In genomic region chr1:150322310-150322709, GRCh38 we compare ENCODE assay signal across 8 cellular contexts. TPM values are rescaled to one million over a fixed set of nuclear protein-coding genes. Genes with fewer than 3 reads are reported as not detected.
DNase-seq lines count a peak whose midpoint lies in the region; ATAC-seq, FAIRE-seq and TF ChIP-seq lines count a peak whose summit lies in the region.

No MANE protein-coding gene starts in this region.

- CTCF ChIA-PET in AG04449 (lab: Yijun Ruan, JAX) = interaction anchor here (4.6 kb wide), 1 partner anchor 67 kb away, joined by 20 read pairs; no protein-coding TSS in a partner anchor

- no peak for ATAC-seq in activated naive CD8-positive, alpha-beta T cell treated with anti-CD3 and anti-CD28 coated beads, Interleukin-2, amount 10 ng/mL, durations not matched to agents 7 days and 5 days (ENCODE audit: low read depth)
- ATAC-seq in lower lobe of right lung = peak in 1 of 2 donors; percentile 1
- ATAC-seq in HG03095 (IDR thresholded peaks at IDR 0.05; ENCODE audit: unreplicated experiment) = no peak

- H3K9me3 ChIP-seq in HUES64 (ENCODE audit: insufficient read depth, low read depth, low read length) (no peaks in the 10 kb centered on the region), lower lobe of right lung (no peaks in the 10 kb centered on the region)

- H3K27me3 ChIP-seq in HUES64 (ENCODE audit: insufficient read depth, low read length) = no peaks in the 10 kb centered on the region
- H3K27me3 ChIP-seq in lower lobe of right lung (ENCODE audit: low read depth) = no peaks in the 10 kb centered on the region

- TF ChIP-seq CTCF in AG04449 (IDR thresholded peaks at IDR 0.05; ENCODE audit: insufficient read depth, low read length, missing control alignments) = no peak
- TF ChIP-seq CTCF in lower lobe of right lung (IDR thresholded peaks at IDR 0.05) = no peak

- H3K9ac ChIP-seq in HUES64 (ENCODE audit: low read depth, low read length) = peak overlapping the region; percentile 87

- intact Hi-C loops in lower lobe of right lung (cut with DNase I) = no loop called here

- H3K4me3 ChIP-seq in AG04449 (ENCODE audit: low read depth, low read length) (peak overlapping the region; percentile 97), HUES64 (ENCODE audit: low read length) (peak overlapping the region; percentile 89), lower lobe of right lung (peak overlapping the region; percentile 79)

- no peaks in the 10 kb centered on the region for H3K27me3 Mint-ChIP-seq in activated naive CD8-positive, alpha-beta T cell treated with anti-CD3 and anti-CD28 coated beads, Interleukin-2, amount 10 ng/mL, durations not matched to agents 7 days and 5 days

- no peak for TF ChIP-seq POLR2A in H54 (IDR thresholded peaks at IDR 0.05; ENCODE audit: low read depth, low read length)

- H3K36me3 ChIP-seq in HUES64 (ENCODE audit: insufficient read depth, low read length) (peaks cover 34% of the 10 kb centered on the region), lower lobe of right lung (peaks cover 30% of the 10 kb centered on the region)

- H3K27ac Mint-ChIP-seq in activated naive CD8-positive, alpha-beta T cell treated with anti-CD3 and anti-CD28 coated beads, Interleukin-2, amount 10 ng/mL, durations not matched to agents 7 days and 5 days = peak overlapping the region; percentile 99

- peaks cover 13% of the 10 kb centered on the region for H3K36me3 Mint-ChIP-seq in activated naive CD8-positive, alpha-beta T cell treated with anti-CD3 and anti-CD28 coated beads, Interleukin-2, amount 10 ng/mL, durations not matched to agents 7 days and 5 days

- POLR2A ChIA-PET in AG04449 (lab: Yijun Ruan, JAX) = interaction anchor here (0.6 kb wide), 1 partner anchor 18 kb away, joined by 3 read pairs; no protein-coding TSS in a partner anchor
- POLR2A ChIA-PET in activated naive CD8-positive, alpha-beta T cell treated with anti-CD3 and anti-CD28 coated beads, Interleukin-2, amount 10 ng/mL, durations not matched to agents 7 days and 5 days (lab: Charles Lee) = interaction anchor here (0.6 to 2.5 kb wide), 3 partner anchors 14 to 331 kb away, joined by 3 to 11 read pairs (median 3); partner anchors contain the start of gene RPRD2

- H3K4me1 ChIP-seq in HUES64 (ENCODE audit: insufficient read depth, low read length) (peaks cover 6% of the 10 kb centered on the region; the same call in 1 of the 2 replicates), lower lobe of right lung (peaks cover 15% of the 10 kb centered on the region)

- H3K27ac ChIP-seq in HUES64 (ENCODE audit: low read depth, low read length) = no peak overlapping the region
- H3K27ac ChIP-seq in lower lobe of right lung = peak overlapping the region; percentile 94

- DNase-seq in AG04449 (ENCODE audit: low read depth, low spot score) (no peak), lower lobe of right lung (no peak), H54 (ENCODE audit: insufficient read length, low spot score) (no peak), GDM1 (lab: John Stamatoyannopoulos, UW) (no peak), kidney glomerular epithelial cell (lab: John Stamatoyannopoulos, UW) (no peak)
- DNase-seq in activated naive CD8-positive, alpha-beta T cell treated with anti-CD3 and anti-CD28 coated beads, Interleukin-2, amount 10 ng/mL, durations not matched to agents 7 days and 5 days = no peak

- H3K9me3 Mint-ChIP-seq in activated naive CD8-positive, alpha-beta T cell treated with anti-CD3 and anti-CD28 coated beads, Interleukin-2, amount 10 ng/mL, durations not matched to agents 7 days and 5 days = no peaks in the 10 kb centered on the region

- FAIRE-seq in H54 (lab: Jason Lieb, UNC) = no peak

- H3K4me3 Mint-ChIP-seq in activated naive CD8-positive, alpha-beta T cell treated with anti-CD3 and anti-CD28 coated beads, Interleukin-2, amount 10 ng/mL, durations not matched to agents 7 days and 5 days = peak overlapping the region; percentile 98

- H3K4me1 Mint-ChIP-seq in activated naive CD8-positive, alpha-beta T cell treated with anti-CD3 and anti-CD28 coated beads, Interleukin-2, amount 10 ng/mL, durations not matched to agents 7 days and 5 days = peaks cover 23% of the 10 kb centered on the region

- WGBS in HUES64 = 95% methylated on average over 3 of the region's 3 CpGs

RNA-seq across cellular contexts. Expression of gene PRPF3, which starts 1.0 kb away (rescaled TPM):
- polyA plus RNA-seq in HUES64 (2013, experiment 1 of 2) = 40.8 TPM
- 39.5 TPM for polyA plus RNA-seq in HUES64 (2013, experiment 2 of 2)
- total RNA-seq in activated naive CD8-positive, alpha-beta T cell treated with anti-CD3 and anti-CD28 coated beads, Interleukin-2, amount 10 ng/mL, durations not matched to agents 7 days and 5 days = 100 to 1,000 TPM; 103 to 110 TPM
- total RNA-seq in lower lobe of right lung = 54.1 TPM

RNA-seq across cellular contexts. Expression of gene MRPS21, which starts 28.6 kb away (rescaled TPM):
- polyA plus RNA-seq in HUES64 (2013, experiment 1 of 2) = 91.5 TPM
- polyA plus RNA-seq in HUES64 (2013, experiment 2 of 2) = 87.9 TPM
- total RNA-seq in activated naive CD8-positive, alpha-beta T cell treated with anti-CD3 and anti-CD28 coated beads, Interleukin-2, amount 10 ng/mL, durations not matched to agents 7 days and 5 days = 10 to 100 TPM; 73.3 to 75.9 TPM
- 45.9 TPM for total RNA-seq in lower lobe of right lung

RNA-seq across cellular contexts. Expression of gene CIART, which starts 40.0 kb away (rescaled TPM):
- 7.2 TPM for polyA plus RNA-seq in HUES64 (2013, experiment 1 of 2)
- 8.2 TPM for polyA plus RNA-seq in HUES64 (2013, experiment 2 of 2)
- 1 to 10 TPM in 1 of 2 experiments, under 1 TPM in 1; 0.91 to 1.7 TPM for total RNA-seq in activated naive CD8-positive, alpha-beta T cell treated with anti-CD3 and anti-CD28 coated beads, Interleukin-2, amount 10 ng/mL, durations not matched to agents 7 days and 5 days
- total RNA-seq in lower lobe of right lung = 6.2 TPM

RNA-seq across cellular contexts. Expression of gene RPRD2, which starts 41.6 kb away (rescaled TPM):
- 21.1 TPM for polyA plus RNA-seq in HUES64 (2013, experiment 1 of 2)
- polyA plus RNA-seq in HUES64 (2013, experiment 2 of 2) = 23.8 TPM
- total RNA-seq in activated naive CD8-positive, alpha-beta T cell treated with anti-CD3 and anti-CD28 coated beads, Interleukin-2, amount 10 ng/mL, durations not matched to agents 7 days and 5 days = 10 to 100 TPM; 42.2 to 42.3 TPM
- 32.0 TPM for total RNA-seq in lower lobe of right lung

RNA-seq across cellular contexts. Expression of gene C1orf54, which starts 49.7 kb away (rescaled TPM):
- polyA plus RNA-seq in HUES64 (2013, experiment 1 of 2) = 15.6 TPM
- polyA plus RNA-seq in HUES64 (2013, experiment 2 of 2) = 21.0 TPM
- total RNA-seq in activated naive CD8-positive, alpha-beta T cell treated with anti-CD3 and anti-CD28 coated beads, Interleukin-2, amount 10 ng/mL, durations not matched to agents 7 days and 5 days = 1 to 10 TPM; 1.7 to 3.5 TPM
- 12.2 TPM for total RNA-seq in lower lobe of right lung
